Comparison of ENCODE assay signal across 29 cellular contexts in genomic region chr2:23839919-23840318, GRCh38.
"Had no signal": no experiment of that assay in that cellular context is flagged by ENCODE, and none has a peak within 500 bp of the region (broad histone marks: within the 10 kb centered on the region; RNA-seq: fewer than 3 reads in every experiment).

No MANE protein-coding gene starts in this region.

- H3K36me3 Mint-ChIP-seq: natural killer cell had no signal

- H3K27me3 Mint-ChIP-seq: progenitor cell of endocrine pancreas; stimulated activated naive CD8-positive, alpha-beta T cell treated with anti-CD3 and anti-CD28 coated beads, Interleukin-15, amount 100 ng/mL, for 72 hours; type B pancreatic cell had no signal

- H3K4me1 ChIP-seq: parathyroid adenoma, psoas muscle, sigmoid colon, suprapubic skin, testis, upper lobe of right lung, uterus had no signal

- H3K9ac ChIP-seq: neural progenitor cell, parathyroid adenoma had no signal

- H3K79me2 ChIP-seq: parathyroid adenoma had no signal

- H3K9me3 ChIP-seq: ovary, psoas muscle, right lobe of liver, sigmoid colon, suprapubic skin, testis, tibial artery, transverse colon, upper lobe of right lung, uterus had no signal

- H3K36me3 ChIP-seq: ovary, right lobe of liver, upper lobe of right lung, uterus had no signal

- H3K9me3 Mint-ChIP-seq: stimulated activated effector memory CD8-positive, alpha-beta T cell treated with anti-CD3 and anti-CD28 coated beads, Interleukin-12 subunit alpha, Interleukin-12 subunit beta, amount 100 ng/mL, for 72 hours; stimulated activated naive CD8-positive, alpha-beta T cell treated with anti-CD3 and anti-CD28 coated beads, Interleukin-15, amount 100 ng/mL, for 72 hours had no signal

- H3K4me3 ChIP-seq: neural progenitor cell, ovary, psoas muscle, right lobe of liver, sigmoid colon, suprapubic skin, testis, tibial artery, transverse colon, upper lobe of right lung, uterus had no signal

- H3K27me3 ChIP-seq: neural progenitor cell, ovary, right lobe of liver, sigmoid colon, suprapubic skin, testis, tibial artery, transverse colon, upper lobe of right lung, uterus had no signal

- H2AFZ ChIP-seq: neural progenitor cell, parathyroid adenoma had no signal

- H3K4me3 Mint-ChIP-seq: natural killer cell; nephron; neural progenitor cell; stimulated activated effector memory CD8-positive, alpha-beta T cell treated with anti-CD3 and anti-CD28 coated beads, Interleukin-12 subunit alpha, Interleukin-12 subunit beta, amount 100 ng/mL, for 72 hours; stimulated activated naive CD8-positive, alpha-beta T cell treated with anti-CD3 and anti-CD28 coated beads, Interleukin-15, amount 100 ng/mL, for 72 hours; type B pancreatic cell had no signal

- H3K4me1 Mint-ChIP-seq: neural progenitor cell; stimulated activated naive CD8-positive, alpha-beta T cell treated with anti-CD3 and anti-CD28 coated beads, Interleukin-15, amount 100 ng/mL, for 72 hours had no signal

- ATAC-seq: natural killer cell; psoas muscle; right cardiac atrium; right lobe of liver; stimulated activated effector memory CD8-positive, alpha-beta T cell treated with anti-CD3 and anti-CD28 coated beads, Interleukin-12 subunit alpha, Interleukin-12 subunit beta, amount 100 ng/mL, for 72 hours; stimulated activated naive CD8-positive, alpha-beta T cell treated with anti-CD3 and anti-CD28 coated beads, Interleukin-15, amount 100 ng/mL, for 72 hours; stimulated activated naive CD8-positive, alpha-beta T cell treated with anti-CD3 and anti-CD28 coated beads, Interleukin-15, Interleukin-2, amounts not matched to agents 100 U/mL and 50 U/mL, for 24 hours; upper lobe of right lung had no signal

- H3K4me2 ChIP-seq: neural progenitor cell had no signal

- H3K27ac Mint-ChIP-seq: nephron; neural progenitor cell; progenitor cell of endocrine pancreas; stimulated activated effector memory CD8-positive, alpha-beta T cell treated with anti-CD3 and anti-CD28 coated beads, Interleukin-12 subunit alpha, Interleukin-12 subunit beta, amount 100 ng/mL, for 72 hours; type B pancreatic cell had no signal

- DNase-seq: natural killer cell; occipital lobe; ovary; posterior cingulate gyrus; psoas muscle; right cardiac atrium; right lobe of liver; sigmoid colon; small intestine; stimulated activated CD4-positive, alpha-beta T cell treated with anti-CD3 and anti-CD28 coated beads, Interleukin-15, amount 100 ng/mL, for 24 hours; stimulated activated CD4-positive, alpha-beta T cell treated with anti-CD3 and anti-CD28 coated beads, Interleukin-2, amount 100 ng/mL, for 24 hours; stimulated activated CD4-positive, alpha-beta T cell treated with anti-CD3 and anti-CD28 coated beads, Interleukin-2, amount 100 ng/mL, for 48 hours; stimulated activated CD4-positive, alpha-beta T cell treated with anti-CD3 and anti-CD28 coated beads, Interleukin-4, amount 100 ng/mL, for 24 hours; stimulated activated naive CD4-positive, alpha-beta T cell; stimulated activated naive CD8-positive, alpha-beta T cell treated with anti-CD3 and anti-CD28 coated beads, Interleukin-15, amount 100 ng/mL, for 72 hours; stimulated activated naive CD8-positive, alpha-beta T cell treated with anti-CD3 and anti-CD28 coated beads, Interleukin-15, Interleukin-2, amounts not matched to agents 100 U/mL and 50 U/mL, for 24 hours; substantia nigra; testis; tibial artery; transverse colon; upper lobe of right lung; uterus had no signal

- H3K27ac ChIP-seq: neural progenitor cell, ovary, parathyroid adenoma, psoas muscle, right lobe of liver, sigmoid colon, suprapubic skin, testis, tibial artery, transverse colon, upper lobe of right lung, uterus had no signal
